40 cellular contexts compared by ENCODE assay signal in genomic region chr10:53402594-53402993, GRCh38.
"Had no signal": no experiment of that assay in that cellular context is flagged by ENCODE, and none has a peak within 500 bp of the region (broad histone marks: within the 10 kb centered on the region; RNA-seq: fewer than 3 reads in every experiment).

No MANE protein-coding gene starts in this region.

- H3K27me3 ChIP-seq: ascending aorta, cardiac muscle cell had no signal

- H3K9me3 Mint-ChIP-seq: activated naive CD8-positive, alpha-beta T cell treated with anti-CD3 and anti-CD28 coated beads, Interleukin-2, amount 50 U/mL, for 24 hours had no signal

- H3K9me3 ChIP-seq: ascending aorta had no signal

- ATAC-seq: activated CD4-positive, alpha-beta T cell treated with anti-CD3 and anti-CD28 coated beads for 36 hours; activated CD4-positive, CD25-positive, alpha-beta regulatory T cell treated with anti-CD3 and anti-CD28 coated beads, Interleukin-2, amount 50 U/mL, for 24 hours; activated CD8-positive, alpha-beta memory T cell treated with anti-CD3 and anti-CD28 coated beads, Interleukin-2, amount 10 ng/mL, durations not matched to agents 7 days and 5 days; activated CD8-positive, alpha-beta T cell treated with anti-CD3 and anti-CD28 coated beads, Interleukin-2, amount 10 ng/mL, durations not matched to agents 7 days and 5 days; activated naive CD8-positive, alpha-beta T cell treated with anti-CD3 and anti-CD28 coated beads, Interleukin-2, amount 50 U/mL, for 24 hours; WTC11 had no signal

- H3K36me3 Mint-ChIP-seq: activated CD8-positive, alpha-beta memory T cell treated with anti-CD3 and anti-CD28 coated beads, Interleukin-2, amount 10 ng/mL, durations not matched to agents 7 days and 5 days; activated naive CD4-positive, alpha-beta T cell treated with anti-CD3 and anti-CD28 coated beads, Interleukin-2, amount 10 ng/mL, durations not matched to agents 7 days and 5 days; activated naive CD4-positive, alpha-beta T cell treated with anti-CD3 and anti-CD28 coated beads, Interleukin-2, amount 50 U/mL, for 24 hours; activated naive CD8-positive, alpha-beta T cell; activated naive CD8-positive, alpha-beta T cell treated with anti-CD3 and anti-CD28 coated beads, Interleukin-2, amount 10 ng/mL, durations not matched to agents 7 days and 5 days; brain had no signal

- H3K4me1 ChIP-seq: ascending aorta had no signal

- H3K4me3 Mint-ChIP-seq: activated CD4-positive, alpha-beta memory T cell treated with anti-CD3 and anti-CD28 coated beads, Interleukin-2, amount 10 ng/mL, durations not matched to agents 7 days and 5 days; activated CD4-positive, alpha-beta T cell treated with anti-CD3 and anti-CD28 coated beads for 36 hours; activated CD4-positive, alpha-beta T cell treated with anti-CD3 and anti-CD28 coated beads, Interleukin-2, amount 10 ng/mL, durations not matched to agents 7 days and 5 days; activated CD8-positive, alpha-beta memory T cell treated with anti-CD3 and anti-CD28 coated beads, Interleukin-2, amount 10 ng/mL, durations not matched to agents 7 days and 5 days; activated CD8-positive, alpha-beta T cell treated with anti-CD3 and anti-CD28 coated beads, Interleukin-2, amount 10 ng/mL, durations not matched to agents 7 days and 5 days; activated naive CD4-positive, alpha-beta T cell treated with anti-CD3 and anti-CD28 coated beads, Interleukin-2, amount 10 ng/mL, durations not matched to agents 7 days and 5 days; activated naive CD4-positive, alpha-beta T cell treated with anti-CD3 and anti-CD28 coated beads, Interleukin-2, amount 50 U/mL, for 24 hours; activated naive CD8-positive, alpha-beta T cell; activated naive CD8-positive, alpha-beta T cell treated with anti-CD3 and anti-CD28 coated beads, Interleukin-2, amount 10 ng/mL, durations not matched to agents 7 days and 5 days; activated naive CD8-positive, alpha-beta T cell treated with anti-CD3 and anti-CD28 coated beads, Interleukin-2, amount 50 U/mL, for 24 hours; activated T-cell treated with anti-CD3 and anti-CD28 coated beads, Interleukin-2, amount 50 U/mL, for 24 hours; brain; central memory CD8-positive, alpha-beta T cell; T-helper 1 cell treated with Interleukin-12 subunit alpha and Interleukin-12 subunit beta and Interleukin-4 antibody, amounts not matched to agents 30 μg/mL and 1 μg/mL, for 36 hours; T-helper 2 cell treated with Interferon-gamma antibody and Interleukin-4, amounts not matched to agents 5 μg/mL and 100 μg/mL, for 36 hours; WTC11 had no signal

- H3K4me3 ChIP-seq: ascending aorta, cardiac muscle cell had no signal

- H3K27ac Mint-ChIP-seq: activated CD4-positive, alpha-beta memory T cell treated with anti-CD3 and anti-CD28 coated beads, Interleukin-2, amount 10 ng/mL, durations not matched to agents 7 days and 5 days; activated CD4-positive, alpha-beta T cell treated with anti-CD3 and anti-CD28 coated beads for 36 hours; activated CD4-positive, alpha-beta T cell treated with anti-CD3 and anti-CD28 coated beads, Interleukin-2, amount 10 ng/mL, durations not matched to agents 7 days and 5 days; activated CD8-positive, alpha-beta memory T cell treated with anti-CD3 and anti-CD28 coated beads, Interleukin-2, amount 10 ng/mL, durations not matched to agents 7 days and 5 days; activated CD8-positive, alpha-beta T cell treated with anti-CD3 and anti-CD28 coated beads, Interleukin-2, amount 10 ng/mL, durations not matched to agents 7 days and 5 days; activated naive CD4-positive, alpha-beta T cell treated with anti-CD3 and anti-CD28 coated beads, Interleukin-2, amount 10 ng/mL, durations not matched to agents 7 days and 5 days; activated naive CD4-positive, alpha-beta T cell treated with anti-CD3 and anti-CD28 coated beads, Interleukin-2, amount 50 U/mL, for 24 hours; activated naive CD8-positive, alpha-beta T cell; activated naive CD8-positive, alpha-beta T cell treated with anti-CD3 and anti-CD28 coated beads, Interleukin-2, amount 10 ng/mL, durations not matched to agents 7 days and 5 days; activated naive CD8-positive, alpha-beta T cell treated with anti-CD3 and anti-CD28 coated beads, Interleukin-2, amount 50 U/mL, for 24 hours; activated T-cell treated with anti-CD3 and anti-CD28 coated beads, Interleukin-2, amount 50 U/mL, for 24 hours; activated T-helper 2 cell treated with anti-CD3 and anti-CD28 coated beads, Interferon-gamma antibody, Interleukin-2, Interleukin-4, amounts not matched to agents 10 μg/mL and 5 μg/mL and 100 μg/mL, durations not matched to agents 14 hours and 24 hours and 36 hours; brain; T-helper 1 cell treated with Interleukin-12 subunit alpha and Interleukin-12 subunit beta and Interleukin-4 antibody, amounts not matched to agents 30 μg/mL and 1 μg/mL, for 36 hours; T-helper 2 cell treated with Interferon-gamma antibody and Interleukin-4, amounts not matched to agents 5 μg/mL and 100 μg/mL, for 36 hours; WTC11 had no signal

- H3K36me3 ChIP-seq: ascending aorta, cardiac muscle cell, WERI-Rb-1 had no signal

- H3K27ac ChIP-seq: ascending aorta, cardiac muscle cell, WERI-Rb-1 had no signal

- FAIRE-seq: bronchial epithelial cell, TTC549 had no signal

- DNase-seq: activated CD4-positive, alpha-beta memory T cell treated with anti-CD3 and anti-CD28 coated beads, Interleukin-2, amount 10 ng/mL, durations not matched to agents 7 days and 5 days; activated CD4-positive, alpha-beta T cell treated with anti-CD3 and anti-CD28 coated beads for 1 hour; activated CD4-positive, alpha-beta T cell treated with anti-CD3 and anti-CD28 coated beads for 36 hours; activated CD4-positive, alpha-beta T cell treated with anti-CD3 and anti-CD28 coated beads for 48 hours; activated CD4-positive, alpha-beta T cell treated with anti-CD3 and anti-CD28 coated beads, Interleukin-2, amount 10 ng/mL, durations not matched to agents 7 days and 5 days; activated CD4-positive, alpha-beta T cell treated with anti-CD3 and anti-CD28 coated beads, Interleukin-2, amount 50 U/mL, for 48 hours; activated CD4-positive, CD25-positive, alpha-beta regulatory T cell; activated CD8-positive, alpha-beta memory T cell treated with anti-CD3 and anti-CD28 coated beads for 24 hours; activated CD8-positive, alpha-beta memory T cell treated with anti-CD3 and anti-CD28 coated beads, Interleukin-2, amount 10 ng/mL, durations not matched to agents 7 days and 5 days; activated CD8-positive, alpha-beta memory T cell treated with anti-CD3 and anti-CD28 coated beads, Interleukin-2, amount 50 U/mL, for 48 hours; activated CD8-positive, alpha-beta T cell treated with anti-CD3 and anti-CD28 coated beads, Interleukin-2, amount 10 ng/mL, durations not matched to agents 7 days and 5 days; activated effector memory CD4-positive, alpha-beta T cell treated with Interleukin-2 at 50 U/mL for 16 hours; activated gamma-delta T cell; activated naive CD4-positive, alpha-beta T cell treated with anti-CD3 and anti-CD28 coated beads, Interleukin-2, amount 10 ng/mL, durations not matched to agents 7 days and 5 days; activated naive CD4-positive, alpha-beta T cell treated with Interleukin-2 at 50 U/mL for 16 hours; activated naive CD8-positive, alpha-beta T cell treated with anti-CD3 and anti-CD28 coated beads, Interleukin-2, amount 10 ng/mL, durations not matched to agents 7 days and 5 days; activated naive CD8-positive, alpha-beta T cell treated with anti-CD3 and anti-CD28 coated beads, Interleukin-2, amount 50 U/mL, for 24 hours; activated T-cell treated with anti-CD3 and anti-CD28 coated beads, Interleukin-2, amount 50 U/mL, for 24 hours; activated T-cell treated with anti-CD3 and anti-CD28 coated beads, Interleukin-2, amount 50 U/mL, for 48 hours; amygdala; anterior cingulate cortex; caudate nucleus; cerebellar nuclear complex; T-helper 1 cell; T-helper 2 cell; T-helper 9 cell; WERI-Rb-1 had no signal

- H3K4me1 Mint-ChIP-seq: activated CD4-positive, alpha-beta memory T cell treated with anti-CD3 and anti-CD28 coated beads, Interleukin-2, amount 10 ng/mL, durations not matched to agents 7 days and 5 days; activated CD4-positive, alpha-beta T cell treated with anti-CD3 and anti-CD28 coated beads for 36 hours; activated CD4-positive, alpha-beta T cell treated with anti-CD3 and anti-CD28 coated beads, Interleukin-2, amount 10 ng/mL, durations not matched to agents 7 days and 5 days; activated CD8-positive, alpha-beta memory T cell treated with anti-CD3 and anti-CD28 coated beads, Interleukin-2, amount 10 ng/mL, durations not matched to agents 7 days and 5 days; activated naive CD4-positive, alpha-beta T cell treated with anti-CD3 and anti-CD28 coated beads, Interleukin-2, amount 10 ng/mL, durations not matched to agents 7 days and 5 days; activated naive CD4-positive, alpha-beta T cell treated with anti-CD3 and anti-CD28 coated beads, Interleukin-2, amount 50 U/mL, for 24 hours; activated naive CD8-positive, alpha-beta T cell treated with anti-CD3 and anti-CD28 coated beads, Interleukin-2, amount 10 ng/mL, durations not matched to agents 7 days and 5 days; activated naive CD8-positive, alpha-beta T cell treated with anti-CD3 and anti-CD28 coated beads, Interleukin-2, amount 50 U/mL, for 24 hours; central memory CD8-positive, alpha-beta T cell had no signal

- H3K27me3 Mint-ChIP-seq: activated CD4-positive, alpha-beta memory T cell treated with anti-CD3 and anti-CD28 coated beads, Interleukin-2, amount 10 ng/mL, durations not matched to agents 7 days and 5 days; activated CD4-positive, alpha-beta T cell treated with anti-CD3 and anti-CD28 coated beads for 36 hours; activated CD4-positive, alpha-beta T cell treated with anti-CD3 and anti-CD28 coated beads, Interleukin-2, amount 10 ng/mL, durations not matched to agents 7 days and 5 days; activated CD8-positive, alpha-beta memory T cell treated with anti-CD3 and anti-CD28 coated beads, Interleukin-2, amount 10 ng/mL, durations not matched to agents 7 days and 5 days; activated naive CD4-positive, alpha-beta T cell treated with anti-CD3 and anti-CD28 coated beads, Interleukin-2, amount 10 ng/mL, durations not matched to agents 7 days and 5 days; activated naive CD4-positive, alpha-beta T cell treated with anti-CD3 and anti-CD28 coated beads, Interleukin-2, amount 50 U/mL, for 24 hours; activated naive CD8-positive, alpha-beta T cell; activated naive CD8-positive, alpha-beta T cell treated with anti-CD3 and anti-CD28 coated beads, Interleukin-2, amount 10 ng/mL, durations not matched to agents 7 days and 5 days; activated naive CD8-positive, alpha-beta T cell treated with anti-CD3 and anti-CD28 coated beads, Interleukin-2, amount 50 U/mL, for 24 hours; activated T-cell treated with anti-CD3 and anti-CD28 coated beads, Interleukin-2, amount 50 U/mL, for 24 hours; central memory CD8-positive, alpha-beta T cell had no signal
